10 cellular contexts compared by ENCODE assay signal in the genomic region with DNA sequence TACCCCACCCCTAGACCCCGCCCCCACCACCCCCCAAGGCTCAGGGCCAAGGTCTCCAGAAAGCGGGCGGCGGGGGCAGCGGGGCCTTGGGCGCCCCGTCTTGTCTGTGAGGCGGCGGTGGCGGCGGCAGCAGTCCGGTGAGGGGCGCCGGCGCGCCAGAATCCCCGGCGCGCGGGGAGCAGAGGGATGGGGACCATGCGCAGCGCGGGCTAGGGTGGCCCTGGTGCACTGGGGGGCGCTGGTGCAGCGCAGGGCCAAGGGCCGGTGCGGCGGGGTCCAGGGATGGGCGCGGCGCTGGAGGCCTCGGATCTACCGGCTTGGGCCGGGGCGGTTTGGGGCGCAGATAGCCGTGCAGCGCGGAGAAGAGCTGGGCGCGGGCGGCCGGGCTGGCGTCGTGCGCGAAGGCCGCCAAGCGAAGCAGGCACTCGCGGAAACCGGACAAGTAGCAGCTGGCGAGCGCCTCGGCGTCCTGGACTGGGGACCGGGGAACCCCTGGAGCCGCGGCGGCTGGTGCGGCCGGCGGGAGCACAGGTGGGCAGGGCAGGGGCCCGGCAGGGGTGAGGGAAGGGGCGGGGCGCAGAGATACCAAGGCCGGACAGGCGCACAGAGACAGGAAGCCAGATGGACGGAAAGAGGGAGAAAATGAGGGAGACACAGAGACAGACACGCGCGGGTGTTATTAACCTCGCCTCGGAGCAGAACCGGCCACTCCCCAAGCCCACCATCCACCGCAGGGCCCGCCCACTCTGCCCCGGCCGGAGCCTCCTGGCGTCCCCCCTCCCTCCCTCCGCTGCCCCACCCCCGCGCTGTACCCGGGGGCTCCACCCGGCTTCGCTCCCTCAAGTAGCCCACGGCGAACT. TPM values are rescaled to one million over a fixed set of nuclear protein-coding genes. Genes with fewer than 3 reads are reported as not detected.
A peak's percentile ranks its signal among the peaks of the same experiment; 100 is the strongest.
DNase-seq lines count a peak whose midpoint lies in the region; ATAC-seq and TF ChIP-seq lines count a peak whose summit lies in the region.
"Had no signal": no experiment of that assay in that cellular context is flagged by ENCODE, and none has a peak within 500 bp of the region (broad histone marks: within the 10 kb centered on the region; RNA-seq: fewer than 3 reads in every experiment).

No MANE protein-coding gene starts in this region.

- H3K9me2 ChIP-seq in neural cell (ENCODE audit: insufficient read depth, low read length): no peaks in the 10 kb centered on the region

- H3K36me3 Mint-ChIP-seq in CD8-positive, alpha-beta T cell: peaks cover 7% of the 10 kb centered on the region
- H3K36me3 Mint-ChIP-seq in activated T-cell treated with anti-CD3 and anti-CD28 coated beads, Interleukin-2, amount 50 U/mL, for 72 hours (ENCODE audit: insufficient read depth in 2 of 2): peaks cover 2 to 17% of the 10 kb centered on the region in 2 donors

- H3K4me3 Mint-ChIP-seq in CD8-positive, alpha-beta T cell: peak overlapping the region; percentile 93
- peak overlapping the region; percentile 83 to 88 for H3K4me3 Mint-ChIP-seq in activated T-cell treated with anti-CD3 and anti-CD28 coated beads, Interleukin-2, amount 50 U/mL, for 72 hours

- H3K4me3 ChIP-seq in CD8-positive, alpha-beta T cell (ENCODE audit: low read depth, low read length): peak overlapping the region; percentile 93
- peak overlapping the region; percentile 9 to 75 for H3K4me3 ChIP-seq in gastroesophageal sphincter
- peak overlapping the region; percentile 88 for H3K4me3 ChIP-seq in neural cell (ENCODE audit: low read length)

- peak overlapping the region; percentile 87 for H3K4me2 ChIP-seq in neural cell (ENCODE audit: low read length)

- POLR2A ChIA-PET in CD8-positive, alpha-beta T cell (lab: Charles Lee): interaction anchor here (1.1 to 6.7 kb wide), 3 partner anchors 35 to 101 kb away, joined by 3 to 64 read pairs (median 4); no protein-coding TSS in a partner anchor

- 0 to 2% methylated on average over 11 to 13 of the region's 88 CpGs for WGBS in gastroesophageal sphincter (ENCODE audit: low coverage in 1 of 2), 2 donors

- peaks cover 63% of the 10 kb centered on the region for H3K4me1 ChIP-seq in CD8-positive, alpha-beta T cell (ENCODE audit: insufficient read depth, low read length)
- peaks cover 2 to 90% (median 71%) of the 10 kb centered on the region in 3 donors for H3K4me1 ChIP-seq in gastroesophageal sphincter

- no peak overlapping the region for H3K27ac Mint-ChIP-seq in CD8-positive, alpha-beta T cell
- H3K27ac Mint-ChIP-seq in activated T-cell treated with anti-CD3 and anti-CD28 coated beads, Interleukin-2, amount 50 U/mL, for 72 hours: no peak overlapping the region

- no peaks in the 10 kb centered on the region for H3K36me3 ChIP-seq in CD8-positive, alpha-beta T cell (ENCODE audit: insufficient read depth, low read length)
- H3K36me3 ChIP-seq in gastroesophageal sphincter: no peaks in the 10 kb centered on the region
- no peaks in the 10 kb centered on the region for H3K36me3 ChIP-seq in neural cell (ENCODE audit: insufficient read depth, low read length)

- peaks cover 6% of the 10 kb centered on the region for H4K20me1 ChIP-seq in neural cell (ENCODE audit: insufficient read depth)

- H3K9me3 Mint-ChIP-seq in CD8-positive, alpha-beta T cell: no peaks in the 10 kb centered on the region
- no peaks in the 10 kb centered on the region for H3K9me3 Mint-ChIP-seq in activated T-cell treated with anti-CD3 and anti-CD28 coated beads, Interleukin-2, amount 50 U/mL, for 72 hours

- peak in 4 of 7 experiments; percentile 19 to 66 (median 48) for DNase-seq in CD8-positive, alpha-beta T cell
- peak; percentile 42 for DNase-seq in NCI-H2171 (lab: John Stamatoyannopoulos, UW)
- peak; percentile 83 to 87 for DNase-seq in activated T-cell treated with anti-CD3 and anti-CD28 coated beads, Interleukin-2, amount 50 U/mL, for 72 hours
- no peak for DNase-seq in NCI-H2107 (lab: John Stamatoyannopoulos, UW)

- no peak for ATAC-seq in CD8-positive, alpha-beta T cell
- ATAC-seq in GM21576 (IDR thresholded peaks at IDR 0.05; ENCODE audit: unreplicated experiment) (peak; percentile 29), gastroesophageal sphincter (no peak), GM21717 (IDR thresholded peaks at IDR 0.05; ENCODE audit: unreplicated experiment) (no peak)
- peak; percentile 44 to 46 for ATAC-seq in activated T-cell treated with anti-CD3 and anti-CD28 coated beads, Interleukin-2, amount 50 U/mL, for 72 hours (replicated peaks in 1 of 2)

- H3K9me3 ChIP-seq in CD8-positive, alpha-beta T cell (ENCODE audit: low read length): no peaks in the 10 kb centered on the region
- no peaks in the 10 kb centered on the region for H3K9me3 ChIP-seq in gastroesophageal sphincter
- H3K9me3 ChIP-seq in neural cell (ENCODE audit: low read length): no peaks in the 10 kb centered on the region

- TF ChIP-seq POLR2A in gastroesophageal sphincter (IDR thresholded peaks at IDR 0.05): no peak

- H3F3A ChIP-seq in neural cell (ENCODE audit: insufficient read depth, low read length, poor library complexity, severe bottlenecking): peaks cover 12% of the 10 kb centered on the region

- no peaks in the 10 kb centered on the region for H3K27me3 ChIP-seq in CD8-positive, alpha-beta T cell (ENCODE audit: insufficient read depth, low read length)
- H3K27me3 ChIP-seq in gastroesophageal sphincter (peaks cover 68% of the 10 kb centered on the region), neural cell (ENCODE audit: insufficient read depth, low read depth, low read length) (peaks cover 52% of the 10 kb centered on the region)

- H3K27me3 Mint-ChIP-seq in CD8-positive, alpha-beta T cell (ENCODE audit: low read depth): peaks cover 14% of the 10 kb centered on the region
- peaks cover 38% of the 10 kb centered on the region for H3K27me3 Mint-ChIP-seq in activated T-cell treated with anti-CD3 and anti-CD28 coated beads, Interleukin-2, amount 50 U/mL, for 72 hours (ENCODE audit: low read depth)

- peak; percentile 26 for TF ChIP-seq CTCF in CD8-positive, alpha-beta T cell (IDR thresholded peaks at IDR 0.05)
- TF ChIP-seq CTCF in gastroesophageal sphincter (IDR thresholded peaks at IDR 0.05): peak in 2 of 4 experiments; percentile 36 to 61
- TF ChIP-seq CTCF in neural cell (IDR thresholded peaks at IDR 0.05; ENCODE audit: poor library complexity, severe bottlenecking): peak; percentile 69

- H3K27ac ChIP-seq in CD8-positive, alpha-beta T cell (ENCODE audit: low read depth, low read length): no peak overlapping the region
- H3K27ac ChIP-seq in gastroesophageal sphincter (peak overlapping the region in 3 of 4 donors; percentile 9 to 68 (median 18)), neural cell (ENCODE audit: low read length) (no peak overlapping the region)

- CTCF ChIA-PET in CD8-positive, alpha-beta T cell (lab: Charles Lee): interaction anchor here (0.6 to 3.3 kb wide), 7 partner anchors 10 to 433 kb away, joined by 3 to 18 read pairs (median 3); a partner anchor contains a TSS

- H3K79me2 ChIP-seq in neural cell (replicated peaks; ENCODE audit: insufficient read depth, low read length): no peaks in the 10 kb centered on the region

- H2AFZ ChIP-seq in neural cell (ENCODE audit: low read depth, low read length): no peak overlapping the region

- H3K4me1 Mint-ChIP-seq in CD8-positive, alpha-beta T cell (ENCODE audit: low read depth): peaks cover 68% of the 10 kb centered on the region
- H3K4me1 Mint-ChIP-seq in activated T-cell treated with anti-CD3 and anti-CD28 coated beads, Interleukin-2, amount 50 U/mL, for 72 hours (ENCODE audit: low read depth): peaks cover 74% of the 10 kb centered on the region

- TF ChIP-seq EP300 in gastroesophageal sphincter (IDR thresholded peaks at IDR 0.05) (no peak), neural cell (conservative IDR thresholded peaks at IDR 0.05; ENCODE audit: poor library complexity, severe bottlenecking) (no peak)

- TF ChIP-seq RAD21 in neural cell (conservative IDR thresholded peaks at IDR 0.05): peak; percentile 62

- intact Hi-C loops in CD8-positive, alpha-beta T cell (cut with DNase I, micrococcal nuclease): loop anchor here (1.0 to 10.0 kb wide), 2 partner anchors 31 to 263 kb away; a partner anchor contains a TSS

- H3K9ac ChIP-seq in neural cell (ENCODE audit: low read length): peak overlapping the region; percentile 61

TF ChIP-seq in neural cell, 6 proteins besides CTCF, POLR2A, EP300 and RAD21:
- peak; percentile 40 for TF ChIP-seq SMC3 (conservative IDR thresholded peaks at IDR 0.05; ENCODE audit: poor library complexity)
- no peak for TF ChIP-seq TAF1 (IDR thresholded peaks at IDR 0.05; ENCODE audit: low read depth)

RNA-seq across cellular contexts. Expression of a gene that starts 2.1 kb away (rescaled TPM):
- total RNA-seq in CD8-positive, alpha-beta T cell: under 1 TPM; 0.30 to 0.92 TPM
- total RNA-seq in activated T-cell treated with anti-CD3 and anti-CD28 coated beads, Interleukin-2, amount 50 U/mL, for 72 hours: 1 to 10 TPM; 1.5 to 4.3 TPM
- under 1 TPM in 2 of 4 donors, not detected in 2; 0.89 to 0.94 TPM for total RNA-seq in gastroesophageal sphincter
- 7.3 and 15.3 TPM in 2 replicates for polyA plus RNA-seq in neural cell
- polyA minus RNA-seq in neural cell: 2.4 TPM in 1 of 2 replicates, not detected in the other

RNA-seq across cellular contexts. Expression of a gene that starts 3.4 kb away (rescaled TPM):
- under 1 TPM; 0.11 to 0.33 TPM for total RNA-seq in CD8-positive, alpha-beta T cell
- not detected for total RNA-seq in activated T-cell treated with anti-CD3 and anti-CD28 coated beads, Interleukin-2, amount 50 U/mL, for 72 hours
- under 1 TPM in 1 of 4 donors, not detected in 3; 0.37 TPM for total RNA-seq in gastroesophageal sphincter
- 0.77 and 1.6 TPM in 2 replicates for polyA plus RNA-seq in neural cell
- polyA minus RNA-seq in neural cell: 0.73 and 0.81 TPM in 2 replicates
- total RNA-seq: T-helper 2 cell treated with Interferon-gamma antibody and Interleukin-4, amounts not matched to agents 100 ng/mL and 5 ng/mL, for 36 hours had no signal

RNA-seq across cellular contexts. Expression of a gene that starts 30.4 kb away (rescaled TPM):
- total RNA-seq in CD8-positive, alpha-beta T cell: 1,000 to 10,000 TPM; 1,922 to 1,926 TPM
- 10 to 100 TPM; 58.2 to 78.5 TPM for total RNA-seq in activated T-cell treated with anti-CD3 and anti-CD28 coated beads, Interleukin-2, amount 50 U/mL, for 72 hours
- total RNA-seq in gastroesophageal sphincter: 100 to 1,000 TPM in 3 of 4 donors, 10 to 100 TPM in 1; 67.1 to 188 (median 136) TPM
- polyA plus RNA-seq in neural cell: 1.9 and 2.0 TPM in 2 replicates
- polyA minus RNA-seq in neural cell: 16.8 and 20.2 TPM in 2 replicates

RNA-seq across cellular contexts. Expression of a gene that starts 34.2 kb away (rescaled TPM):
- under 1 TPM in 1 of 2 experiments, not detected in 1; 0.68 TPM for total RNA-seq in CD8-positive, alpha-beta T cell
- total RNA-seq in activated T-cell treated with anti-CD3 and anti-CD28 coated beads, Interleukin-2, amount 50 U/mL, for 72 hours: 1 to 10 TPM; 1.3 to 4.1 TPM
- total RNA-seq in gastroesophageal sphincter: under 1 TPM in 1 of 4 donors, not detected in 3; 0.17 TPM
- 0.31 and 0.34 TPM in 2 replicates for polyA plus RNA-seq in neural cell
- polyA minus RNA-seq in neural cell: 0.73 TPM in 1 of 2 replicates, not detected in the other
- total RNA-seq: T-helper 2 cell treated with Interferon-gamma antibody and Interleukin-4, amounts not matched to agents 100 ng/mL and 5 ng/mL, for 36 hours; temporal lobe had no signal

RNA-seq across cellular contexts. Expression of a gene that starts 41.0 kb away (rescaled TPM):
- 100 to 1,000 TPM; 302 to 303 TPM for total RNA-seq in CD8-positive, alpha-beta T cell
- 10 to 100 TPM; 71.3 to 73.6 TPM for total RNA-seq in activated T-cell treated with anti-CD3 and anti-CD28 coated beads, Interleukin-2, amount 50 U/mL, for 72 hours
- 10 to 100 TPM; 14.6 to 39.8 (median 33.4) TPM for total RNA-seq in gastroesophageal sphincter
- polyA plus RNA-seq in neural cell: 91.6 and 98.3 TPM in 2 replicates
- 80.3 and 88.3 TPM in 2 replicates for polyA minus RNA-seq in neural cell

Comparison
In these comparisons a context has a peak if more than half of its experiments do, and no peak if none do; other contexts are left out.
1. ATAC-seq: peak in GM21576 (single experiment) and activated T-cell treated with anti-CD3 and anti-CD28 coated beads, Interleukin-2, amount 50 U/mL, for 72 hours (2 of 2); none in CD8-positive, alpha-beta T cell (single experiment), gastroesophageal sphincter (single experiment) and GM21717 (single experiment).
2. H3K27ac ChIP-seq: peak in gastroesophageal sphincter (3 of 4); none in CD8-positive, alpha-beta T cell (single experiment) and neural cell (single experiment).
3. H3K4me3 ChIP-seq: peak in every context shown above with its lines; median percentile 93 in CD8-positive, alpha-beta T cell; 88 in neural cell; 42 in gastroesophageal sphincter.
4. RNA of a gene that starts 30.4 kb away (total RNA-seq): 1,922 to 1,926 TPM in CD8-positive, alpha-beta T cell; 67.1 to 188 TPM in gastroesophageal sphincter and 58.2 to 78.5 TPM in activated T-cell treated with anti-CD3 and anti-CD28 coated beads, Interleukin-2, amount 50 U/mL, for 72 hours; every median in the first group is over 10 times any median in the second.